Comparison of ENCODE assay signal across 8 cellular contexts in genomic region chr22:46612904-46613605, GRCh38. TPM values are rescaled to one million over a fixed set of nuclear protein-coding genes. Genes with fewer than 3 reads are reported as not detected.
DNase-seq lines count a peak whose midpoint lies in the region; ATAC-seq lines count a peak whose summit lies in the region.

No MANE protein-coding gene starts in this region.

- DNase-seq in Jurkat, Clone E6-1 (ENCODE audit: low read depth, low spot score): peak; percentile 81
- DNase-seq in activated T-cell treated with anti-CD3 and anti-CD28 coated beads for 4 hours (peak; percentile 32), immature natural killer cell (peak; percentile 64 to 81 (median 79)), cortex of kidney (lab: John Stamatoyannopoulos, UW) (no peak), GOT3 (lab: John Stamatoyannopoulos, UW) (no peak)
- peak; percentile 9 to 39 for DNase-seq in stimulated activated CD8-positive, alpha-beta memory T cell treated with anti-CD3 and anti-CD28 coated beads, Interleukin-7, amount 100 ng/mL, for 4 hours (ENCODE audit: low read depth in 2 of 2)

- H3K27me3 Mint-ChIP-seq in immature natural killer cell (ENCODE audit: low read depth in 3 of 3): peaks cover 3 to 10% (median 10%) of the 10 kb centered on the region in 3 donors

- no peaks in the 10 kb centered on the region for H3K9me3 Mint-ChIP-seq in immature natural killer cell

- peak overlapping the region; percentile 75 to 94 (median 89) for H3K4me3 Mint-ChIP-seq in immature natural killer cell

- H3K27ac Mint-ChIP-seq in immature natural killer cell: peak overlapping the region; percentile 90 to 95 (median 93)

- ATAC-seq in HG03460 (IDR thresholded peaks at IDR 0.05; ENCODE audit: unreplicated experiment) (no peak), GM21367 (IDR thresholded peaks at IDR 0.05; ENCODE audit: unreplicated experiment) (no peak)

- H3K4me3 ChIP-seq in Jurkat, Clone E6-1 (ENCODE audit: low read length): peak overlapping the region; percentile 71

- peaks cover 38 to 41% of the 10 kb centered on the region in 2 donors for H3K4me1 Mint-ChIP-seq in immature natural killer cell

- no peaks in the 10 kb centered on the region for H3K36me3 Mint-ChIP-seq in immature natural killer cell

RNA-seq across cellular contexts. Expression of gene GRAMD4, which starts 7.1 kb away (rescaled TPM):
- polyA plus RNA-seq in Jurkat, Clone E6-1 (2012; ENCODE audit: insufficient read depth, insufficient read length): 47.0 TPM
- polyA plus RNA-seq in immature natural killer cell: 10 to 100 TPM in 1 of 3 donors, 1 to 10 TPM in 2; 3.5 to 23.0 (median 4.1) TPM

Comparison
In these comparisons a context has a peak if more than half of its experiments do, and no peak if none do; other contexts are left out.
1. DNase-seq: peak in Jurkat, Clone E6-1 (single experiment), activated T-cell treated with anti-CD3 and anti-CD28 coated beads for 4 hours (single experiment), immature natural killer cell (3 of 3) and stimulated activated CD8-positive, alpha-beta memory T cell treated with anti-CD3 and anti-CD28 coated beads, Interleukin-7, amount 100 ng/mL, for 4 hours (2 of 2); none in cortex of kidney (single experiment) and GOT3 (single experiment).